In the genomic region with DNA sequence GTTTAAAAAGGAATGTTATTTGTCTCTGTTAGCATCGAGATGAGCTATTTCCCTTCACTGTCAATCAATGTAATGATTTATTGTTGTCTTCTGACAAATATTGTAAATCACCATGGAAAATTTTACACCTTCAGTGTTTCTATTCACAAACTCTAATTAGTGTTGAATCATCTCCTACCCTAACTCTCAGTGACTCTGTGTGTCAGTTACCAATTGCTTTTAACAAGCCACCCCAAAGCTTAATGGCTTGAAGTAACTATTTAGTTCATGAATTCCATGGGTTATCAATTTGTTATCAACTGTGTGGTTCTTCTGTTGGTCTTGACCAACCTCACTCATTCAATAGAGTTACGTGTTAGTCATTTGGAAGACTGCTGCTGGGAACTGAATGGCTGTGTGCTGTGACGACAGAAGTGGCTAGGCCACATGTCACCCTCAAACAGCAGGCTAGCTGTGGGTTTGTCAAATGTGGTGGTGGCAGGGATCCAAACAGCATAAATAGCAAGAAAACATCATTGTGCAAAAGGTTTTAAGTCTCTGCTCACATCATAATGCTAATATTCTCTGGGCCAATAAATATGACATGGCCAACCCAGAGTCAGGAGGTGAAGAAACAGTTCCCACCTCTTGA, we compare ENCODE assay signal across 15 cellular contexts.
"Had no signal": no experiment of that assay in that cellular context is flagged by ENCODE, and none has a peak within 500 bp of the region (broad histone marks: within the 10 kb centered on the region; RNA-seq: fewer than 3 reads in every experiment).

No MANE protein-coding gene starts in this region.

- H2AFZ ChIP-seq: parathyroid adenoma had no signal

- H3K4me3 ChIP-seq: stomach, upper lobe of left lung had no signal

- H3K9me3 ChIP-seq: neutrophil, stomach, upper lobe of left lung had no signal

- H3K27ac ChIP-seq: neutrophil, parathyroid adenoma, stomach, upper lobe of left lung, VCaP had no signal

- H3K79me2 ChIP-seq: parathyroid adenoma had no signal

- H3K4me1 ChIP-seq: parathyroid adenoma, stomach, upper lobe of left lung had no signal

- H3K27me3 ChIP-seq: neutrophil, stomach, upper lobe of left lung had no signal

- DNase-seq: activated CD4-positive, alpha-beta T cell treated with anti-CD3 and anti-CD28 coated beads, Interleukin-2, amount 50 U/mL, for 4 hours; activated effector memory CD4-positive, alpha-beta T cell treated with anti-CD3 and anti-CD28 coated beads, Interleukin-2, amount 50 U/mL, for 16 hours; activated naive CD4-positive, alpha-beta T cell treated with anti-CD3 and anti-CD28 coated beads, Interleukin-2, amount 50 U/mL, for 16 hours; activated T-cell treated with anti-CD3 and anti-CD28 coated beads, Interleukin-2, amount 50 U/mL, for 72 hours; aorta; cerebellar nuclear complex; effector CD4-positive, alpha-beta T cell; naive thymus-derived CD4-positive, alpha-beta T cell; stimulated activated CD4-positive, alpha-beta T cell treated with anti-CD3 and anti-CD28 coated beads, Interleukin-4, amount 100 ng/mL, for 24 hours; stomach; upper lobe of left lung had no signal

- H3K36me3 ChIP-seq: neutrophil, stomach, upper lobe of left lung had no signal

- H3K9ac ChIP-seq: parathyroid adenoma had no signal

- FAIRE-seq: bronchial epithelial cell had no signal
